Comparison of ENCODE assay signal across 15 cellular contexts in the genomic region with DNA sequence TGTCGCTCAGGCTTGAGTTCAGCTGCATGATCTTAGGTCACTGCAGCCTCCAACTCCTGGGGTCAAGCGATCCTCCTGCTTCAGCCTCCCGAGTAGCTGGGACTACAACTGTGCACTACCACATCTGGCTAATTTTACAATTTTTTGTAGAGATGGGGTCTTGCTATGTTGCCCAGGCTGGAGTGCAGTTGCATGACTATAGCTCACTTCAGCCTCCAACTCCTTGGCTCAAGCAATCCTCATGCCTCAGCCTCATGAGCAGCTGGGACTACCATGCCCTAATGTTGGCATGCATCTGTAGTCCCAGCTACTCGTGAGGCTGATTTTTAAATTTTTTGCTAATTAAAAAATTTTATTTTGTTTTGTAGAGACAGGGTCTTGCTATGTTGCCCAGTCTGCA.
DNase-seq lines count a peak whose midpoint lies in the region; ATAC-seq and TF ChIP-seq lines count a peak whose summit lies in the region.
"Had no signal": no experiment of that assay in that cellular context is flagged by ENCODE, and none has a peak within 500 bp of the region (broad histone marks: within the 10 kb centered on the region; RNA-seq: fewer than 3 reads in every experiment).

No MANE protein-coding gene starts in this region.

- H3K9me3 ChIP-seq in HEK293 (ENCODE audit: control insufficient read depth, insufficient read depth, low read depth, low read length) (no peaks in the 10 kb centered on the region), transverse colon (no peaks in the 10 kb centered on the region)

- POLR2A ChIA-PET in HEK293 (lab: Yijun Ruan, JAX): interaction anchor here (0.6 kb wide), 1 partner anchor 26 kb away, joined by 3 read pairs; no protein-coding TSS in a partner anchor

- CTCF ChIA-PET in HEK293 (lab: Yijun Ruan, JAX): no interaction called here

- H3K4me1 ChIP-seq in HEK293 (ENCODE audit: control insufficient read depth, insufficient read depth, low read length) (no peaks in the 10 kb centered on the region), transverse colon (no peaks in the 10 kb centered on the region)

- no peaks in the 10 kb centered on the region for H3K27me3 Mint-ChIP-seq in effector memory CD8-positive, alpha-beta T cell
- no peaks in the 10 kb centered on the region for H3K27me3 Mint-ChIP-seq in activated CD4-positive, alpha-beta T cell treated with anti-CD3 and anti-CD28 coated beads, Interleukin-2, amount 10 ng/mL, durations not matched to agents 24 days and 14 days

- H3K27me3 ChIP-seq in transverse colon: no peaks in the 10 kb centered on the region

- intact Hi-C loops in transverse colon (cut with DNase I; ENCODE audit: low total_unique reads): no loop called here
- intact Hi-C loops in activated CD4-positive, alpha-beta T cell treated with anti-CD3 and anti-CD28 coated beads, Interleukin-2, amount 10 ng/mL, durations not matched to agents 24 days and 14 days (cut with micrococcal nuclease): no loop called here

- H3K36me3 ChIP-seq in HEK293 (ENCODE audit: control insufficient read depth in 2 of 2, insufficient read depth in 1 of 2, low read length in 2 of 2): no peaks in the 10 kb centered on the region
- H3K36me3 ChIP-seq in transverse colon: no peaks in the 10 kb centered on the region

- TF ChIP-seq POLR2A in transverse colon (IDR thresholded peaks at IDR 0.05): no peak

- DNase-seq in effector memory CD8-positive, alpha-beta T cell: no peak
- DNase-seq in stimulated activated effector memory CD8-positive, alpha-beta T cell treated with anti-CD3 and anti-CD28 coated beads, Interleukin-12 subunit alpha, Interleukin-12 subunit beta, amount 100 ng/mL, for 72 hours (ENCODE audit: low spot score in 2 of 2): no peak
- DNase-seq in transverse colon (no peak), nucleus accumbens (lab: John Stamatoyannopoulos, UW) (no peak)
- no peak for DNase-seq in activated CD4-positive, alpha-beta T cell treated with anti-CD3 and anti-CD28 coated beads, Interleukin-2, amount 10 ng/mL, durations not matched to agents 24 days and 14 days
- DNase-seq: C1 segment of cervical spinal cord; CD4-positive, alpha-beta memory T cell; DMS 273 treated with DMSO at 0.1 percent for 48 hours; DMS53; DMS79 treated with DMSO at 0.1 percent for 48 hours; GF-D8; GM23248; H7; HCEC 1CT had no signal

- peaks cover 8 to 16% of the 10 kb centered on the region in 2 donors for H3K4me1 Mint-ChIP-seq in effector memory CD8-positive, alpha-beta T cell (ENCODE audit: low read depth in 2 of 2)
- H3K4me1 Mint-ChIP-seq in stimulated activated effector memory CD8-positive, alpha-beta T cell treated with anti-CD3 and anti-CD28 coated beads, Interleukin-12 subunit alpha, Interleukin-12 subunit beta, amount 100 ng/mL, for 72 hours: peaks cover 15% of the 10 kb centered on the region
- no peaks in the 10 kb centered on the region for H3K4me1 Mint-ChIP-seq in activated CD4-positive, alpha-beta T cell treated with anti-CD3 and anti-CD28 coated beads, Interleukin-2, amount 10 ng/mL, durations not matched to agents 24 days and 14 days

- H3K36me3 Mint-ChIP-seq in effector memory CD8-positive, alpha-beta T cell (ENCODE audit: insufficient read depth): no peaks in the 10 kb centered on the region
- no peaks in the 10 kb centered on the region for H3K36me3 Mint-ChIP-seq in stimulated activated effector memory CD8-positive, alpha-beta T cell treated with anti-CD3 and anti-CD28 coated beads, Interleukin-12 subunit alpha, Interleukin-12 subunit beta, amount 100 ng/mL, for 72 hours
- H3K36me3 Mint-ChIP-seq in activated CD4-positive, alpha-beta T cell treated with anti-CD3 and anti-CD28 coated beads, Interleukin-2, amount 10 ng/mL, durations not matched to agents 24 days and 14 days (ENCODE audit: low read depth): no peaks in the 10 kb centered on the region
- H3K36me3 Mint-ChIP-seq: CD4-positive, alpha-beta memory T cell had no signal

- in situ Hi-C loops in transverse colon (cut with MboI; ENCODE audit: low pct_ligation_motif_present in 1 of 4, low pct_unique_long_range_greater_than_20kb in 1 of 4, low sequenced_read_pairs in 3 of 4): no loop called here

- 85 to 92% methylated on average over 2 to 4 of the region's 4 CpGs for WGBS in transverse colon (ENCODE audit: low coverage in 1 of 2), 2 donors

- H3K4me3 ChIP-seq in HEK293 (ENCODE audit: low read depth, low read length) (no peak overlapping the region), transverse colon (no peak overlapping the region)
- H3K4me3 ChIP-seq: GM23248 had no signal

- H3K27ac Mint-ChIP-seq in effector memory CD8-positive, alpha-beta T cell: peak overlapping the region; percentile 81 to 87
- peak overlapping the region; percentile 52 for H3K27ac Mint-ChIP-seq in stimulated activated effector memory CD8-positive, alpha-beta T cell treated with anti-CD3 and anti-CD28 coated beads, Interleukin-12 subunit alpha, Interleukin-12 subunit beta, amount 100 ng/mL, for 72 hours
- H3K27ac Mint-ChIP-seq in activated CD4-positive, alpha-beta T cell treated with anti-CD3 and anti-CD28 coated beads, Interleukin-2, amount 10 ng/mL, durations not matched to agents 24 days and 14 days: no peak overlapping the region

- no peak for TF ChIP-seq EP300 in transverse colon (IDR thresholded peaks at IDR 0.05; ENCODE audit: low read depth)

- no peaks in the 10 kb centered on the region for H3K9me3 Mint-ChIP-seq in effector memory CD8-positive, alpha-beta T cell
- no peaks in the 10 kb centered on the region for H3K9me3 Mint-ChIP-seq in stimulated activated effector memory CD8-positive, alpha-beta T cell treated with anti-CD3 and anti-CD28 coated beads, Interleukin-12 subunit alpha, Interleukin-12 subunit beta, amount 100 ng/mL, for 72 hours
- H3K9me3 Mint-ChIP-seq in activated CD4-positive, alpha-beta T cell treated with anti-CD3 and anti-CD28 coated beads, Interleukin-2, amount 10 ng/mL, durations not matched to agents 24 days and 14 days: no peaks in the 10 kb centered on the region

- ATAC-seq in effector memory CD8-positive, alpha-beta T cell (replicated peaks): no peak
- no peak for ATAC-seq in stimulated activated effector memory CD8-positive, alpha-beta T cell treated with anti-CD3 and anti-CD28 coated beads, Interleukin-12 subunit alpha, Interleukin-12 subunit beta, amount 100 ng/mL, for 72 hours

- H3K4me3 Mint-ChIP-seq in effector memory CD8-positive, alpha-beta T cell: peak overlapping the region; percentile 64 to 66
- H3K4me3 Mint-ChIP-seq in stimulated activated effector memory CD8-positive, alpha-beta T cell treated with anti-CD3 and anti-CD28 coated beads, Interleukin-12 subunit alpha, Interleukin-12 subunit beta, amount 100 ng/mL, for 72 hours: no peak overlapping the region
- no peak overlapping the region for H3K4me3 Mint-ChIP-seq in activated CD4-positive, alpha-beta T cell treated with anti-CD3 and anti-CD28 coated beads, Interleukin-2, amount 10 ng/mL, durations not matched to agents 24 days and 14 days
- H3K4me3 Mint-ChIP-seq: CD4-positive, alpha-beta memory T cell had no signal

- H3K27ac ChIP-seq in HEK293 (ENCODE audit: extremely low read depth, low read depth, low read length): no peak overlapping the region
- no peak overlapping the region for H3K27ac ChIP-seq in transverse colon
- H3K27ac ChIP-seq: GM23248 had no signal

- TF ChIP-seq CTCF in HEK293 (tag by site-specific recombination; IDR thresholded peaks at IDR 0.05) (no peak), transverse colon (IDR thresholded peaks at IDR 0.05) (no peak)

TF ChIP-seq in HEK293, 187 proteins besides CTCF, POLR2A, EP300 and RAD21:
- TF ChIP-seq, protein P1, sequence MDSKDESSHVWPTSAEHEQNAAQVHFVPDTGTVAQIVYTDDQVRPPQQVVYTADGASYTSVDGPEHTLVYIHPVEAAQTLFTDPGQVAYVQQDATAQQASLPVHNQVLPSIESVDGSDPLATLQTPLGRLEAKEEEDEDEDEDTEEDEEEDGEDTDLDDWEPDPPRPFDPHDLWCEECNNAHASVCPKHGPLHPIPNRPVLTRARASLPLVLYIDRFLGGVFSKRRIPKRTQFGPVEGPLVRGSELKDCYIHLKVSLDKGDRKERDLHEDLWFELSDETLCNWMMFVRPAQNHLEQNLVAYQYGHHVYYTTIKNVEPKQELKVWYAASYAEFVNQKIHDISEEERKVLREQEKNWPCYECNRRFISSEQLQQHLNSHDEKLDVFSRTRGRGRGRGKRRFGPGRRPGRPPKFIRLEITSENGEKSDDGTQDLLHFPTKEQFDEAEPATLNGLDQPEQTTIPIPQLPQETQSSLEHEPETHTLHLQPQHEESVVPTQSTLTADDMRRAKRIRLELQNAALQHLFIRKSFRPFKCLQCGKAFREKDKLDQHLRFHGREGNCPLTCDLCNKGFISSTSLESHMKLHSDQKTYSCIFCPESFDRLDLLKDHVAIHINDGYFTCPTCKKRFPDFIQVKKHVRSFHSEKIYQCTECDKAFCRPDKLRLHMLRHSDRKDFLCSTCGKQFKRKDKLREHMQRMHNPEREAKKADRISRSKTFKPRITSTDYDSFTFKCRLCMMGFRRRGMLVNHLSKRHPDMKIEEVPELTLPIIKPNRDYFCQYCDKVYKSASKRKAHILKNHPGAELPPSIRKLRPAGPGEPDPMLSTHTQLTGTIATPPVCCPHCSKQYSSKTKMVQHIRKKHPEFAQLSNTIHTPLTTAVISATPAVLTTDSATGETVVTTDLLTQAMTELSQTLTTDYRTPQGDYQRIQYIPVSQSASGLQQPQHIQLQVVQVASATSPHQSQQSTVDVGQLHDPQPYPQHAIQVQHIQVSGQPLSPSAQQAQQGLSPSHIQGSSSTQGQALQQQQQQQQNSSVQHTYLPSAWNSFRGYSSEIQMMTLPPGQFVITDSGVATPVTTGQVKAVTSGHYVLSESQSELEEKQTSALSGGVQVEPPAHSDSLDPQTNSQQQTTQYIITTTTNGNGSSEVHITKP (tag by site-specific recombination; IDR thresholded peaks at IDR 0.05): no peak
- peak; percentile 72; the same call in 1 of the 2 replicates for TF ChIP-seq ZNF121 (tag by site-specific recombination; IDR thresholded peaks at IDR 0.05)

Comparison
In these comparisons a context has a peak if more than half of its experiments do, and no peak if none do; other contexts are left out.
1. H3K4me3 Mint-ChIP-seq: peak in effector memory CD8-positive, alpha-beta T cell (2 of 2); none in stimulated activated effector memory CD8-positive, alpha-beta T cell treated with anti-CD3 and anti-CD28 coated beads, Interleukin-12 subunit alpha, Interleukin-12 subunit beta, amount 100 ng/mL, for 72 hours (single experiment) and activated CD4-positive, alpha-beta T cell treated with anti-CD3 and anti-CD28 coated beads, Interleukin-2, amount 10 ng/mL, durations not matched to agents 24 days and 14 days (single experiment).